In the genomic region with DNA sequence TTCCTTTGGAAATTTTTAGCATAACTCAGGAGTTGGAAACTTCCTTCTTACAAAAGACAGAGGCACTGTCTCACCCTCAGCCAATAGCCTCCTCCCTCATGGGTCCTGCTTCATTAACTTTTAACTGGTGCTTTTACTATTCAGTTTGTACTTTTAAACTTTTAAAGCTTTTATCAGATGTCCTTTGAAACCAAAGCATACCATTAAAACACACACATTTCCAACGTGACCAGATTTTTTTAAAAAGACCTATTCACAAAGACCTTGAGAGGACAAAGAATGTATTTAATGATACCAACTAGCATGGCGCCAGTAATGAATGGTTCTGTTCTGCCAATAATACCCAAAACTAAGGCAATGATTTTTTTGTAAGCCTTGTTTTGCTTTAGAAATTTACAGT, we compare ENCODE assay signal across 17 cellular contexts.
"Had no signal": no experiment of that assay in that cellular context is flagged by ENCODE, and none has a peak within 500 bp of the region (broad histone marks: within the 10 kb centered on the region; RNA-seq: fewer than 3 reads in every experiment).

No MANE protein-coding gene starts in this region.

- H3K27me3 ChIP-seq: body of pancreas, cardiac muscle cell had no signal

- H3K27ac ChIP-seq: cardiac muscle cell, WERI-Rb-1 had no signal

- H3K36me3 Mint-ChIP-seq: activated CD8-positive, alpha-beta memory T cell treated with anti-CD3 and anti-CD28 coated beads, Interleukin-2, amount 10 ng/mL, durations not matched to agents 7 days and 5 days had no signal

- ATAC-seq: activated CD8-positive, alpha-beta memory T cell treated with anti-CD3 and anti-CD28 coated beads, Interleukin-2, amount 10 ng/mL, durations not matched to agents 7 days and 5 days; activated CD8-positive, alpha-beta T cell treated with anti-CD3 and anti-CD28 coated beads for 36 hours; body of pancreas; left lobe of liver; stimulated activated naive CD8-positive, alpha-beta T cell treated with anti-CD3 and anti-CD28 coated beads, Interleukin-15, Interleukin-2, amounts not matched to agents 100 U/mL and 50 U/mL, for 24 hours had no signal

- H3K9ac ChIP-seq: SK-N-SH had no signal

- H3K4me3 ChIP-seq: body of pancreas, cardiac muscle cell had no signal

- H3K36me3 ChIP-seq: cardiac muscle cell, WERI-Rb-1 had no signal

- DNase-seq: activated CD4-positive, alpha-beta T cell treated with anti-CD3 and anti-CD28 coated beads, Interleukin-2, amount 10 ng/mL, durations not matched to agents 7 days and 5 days; activated CD4-positive, CD25-positive, alpha-beta regulatory T cell treated with anti-CD3 and anti-CD28 coated beads, Interleukin-2, amount 50 U/mL, for 72 hours; activated CD8-positive, alpha-beta memory T cell treated with anti-CD3 and anti-CD28 coated beads, Interleukin-2, amount 10 ng/mL, durations not matched to agents 7 days and 5 days; activated CD8-positive, alpha-beta T cell treated with anti-CD3 and anti-CD28 coated beads for 36 hours; activated effector memory CD4-positive, alpha-beta T cell treated with anti-CD3 and anti-CD28 coated beads, Interleukin-2, amount 50 U/mL, for 16 hours; activated naive CD4-positive, alpha-beta T cell treated with anti-CD3 and anti-CD28 coated beads, Interleukin-2, amount 50 U/mL, for 16 hours; activated T-cell treated with anti-CD3 and anti-CD28 coated beads for 4 hours; body of pancreas; foreskin fibroblast; occipital lobe; SK-N-SH; stimulated activated CD4-positive, alpha-beta T cell treated with anti-CD3 and anti-CD28 coated beads, Interleukin-12 subunit alpha, Interleukin-12 subunit beta, amount 100 ng/mL, for 4 hours; stimulated activated CD4-positive, alpha-beta T cell treated with anti-CD3 and anti-CD28 coated beads, Interleukin-4, amount 100 ng/mL, for 4 hours; stimulated activated naive CD8-positive, alpha-beta T cell treated with anti-CD3 and anti-CD28 coated beads, Interleukin-15, Interleukin-2, amounts not matched to agents 100 U/mL and 50 U/mL, for 24 hours; WERI-Rb-1 had no signal

- H3K4me1 ChIP-seq: body of pancreas had no signal

- H3K4me3 Mint-ChIP-seq: activated CD4-positive, alpha-beta T cell treated with anti-CD3 and anti-CD28 coated beads, Interleukin-2, amount 10 ng/mL, durations not matched to agents 7 days and 5 days; activated CD8-positive, alpha-beta memory T cell treated with anti-CD3 and anti-CD28 coated beads, Interleukin-2, amount 10 ng/mL, durations not matched to agents 7 days and 5 days; activated CD8-positive, alpha-beta T cell treated with anti-CD3 and anti-CD28 coated beads for 36 hours had no signal

- H3K9me3 ChIP-seq: body of pancreas, SK-N-SH had no signal

- H3K27ac Mint-ChIP-seq: activated CD4-positive, alpha-beta T cell treated with anti-CD3 and anti-CD28 coated beads, Interleukin-2, amount 10 ng/mL, durations not matched to agents 7 days and 5 days; activated CD8-positive, alpha-beta memory T cell treated with anti-CD3 and anti-CD28 coated beads, Interleukin-2, amount 10 ng/mL, durations not matched to agents 7 days and 5 days; activated CD8-positive, alpha-beta T cell treated with anti-CD3 and anti-CD28 coated beads for 36 hours had no signal

- H3K9me3 Mint-ChIP-seq: activated CD4-positive, alpha-beta T cell treated with anti-CD3 and anti-CD28 coated beads, Interleukin-2, amount 10 ng/mL, durations not matched to agents 7 days and 5 days; activated CD8-positive, alpha-beta T cell treated with anti-CD3 and anti-CD28 coated beads for 36 hours had no signal

- H3K27me3 Mint-ChIP-seq: activated CD4-positive, alpha-beta T cell treated with anti-CD3 and anti-CD28 coated beads, Interleukin-2, amount 10 ng/mL, durations not matched to agents 7 days and 5 days; activated CD8-positive, alpha-beta T cell treated with anti-CD3 and anti-CD28 coated beads for 36 hours had no signal
